1 cellular context compared by ENCODE assay signal in genomic region chr5:179346401-179346800, GRCh38.
TF ChIP-seq lines count a peak whose summit lies in the region.

No MANE protein-coding gene starts in this region.

TF ChIP-seq in GM23338, 12 proteins besides CTCF, POLR2A, EP300 and RAD21 (continued from another document):
- TF ChIP-seq, protein P1, sequence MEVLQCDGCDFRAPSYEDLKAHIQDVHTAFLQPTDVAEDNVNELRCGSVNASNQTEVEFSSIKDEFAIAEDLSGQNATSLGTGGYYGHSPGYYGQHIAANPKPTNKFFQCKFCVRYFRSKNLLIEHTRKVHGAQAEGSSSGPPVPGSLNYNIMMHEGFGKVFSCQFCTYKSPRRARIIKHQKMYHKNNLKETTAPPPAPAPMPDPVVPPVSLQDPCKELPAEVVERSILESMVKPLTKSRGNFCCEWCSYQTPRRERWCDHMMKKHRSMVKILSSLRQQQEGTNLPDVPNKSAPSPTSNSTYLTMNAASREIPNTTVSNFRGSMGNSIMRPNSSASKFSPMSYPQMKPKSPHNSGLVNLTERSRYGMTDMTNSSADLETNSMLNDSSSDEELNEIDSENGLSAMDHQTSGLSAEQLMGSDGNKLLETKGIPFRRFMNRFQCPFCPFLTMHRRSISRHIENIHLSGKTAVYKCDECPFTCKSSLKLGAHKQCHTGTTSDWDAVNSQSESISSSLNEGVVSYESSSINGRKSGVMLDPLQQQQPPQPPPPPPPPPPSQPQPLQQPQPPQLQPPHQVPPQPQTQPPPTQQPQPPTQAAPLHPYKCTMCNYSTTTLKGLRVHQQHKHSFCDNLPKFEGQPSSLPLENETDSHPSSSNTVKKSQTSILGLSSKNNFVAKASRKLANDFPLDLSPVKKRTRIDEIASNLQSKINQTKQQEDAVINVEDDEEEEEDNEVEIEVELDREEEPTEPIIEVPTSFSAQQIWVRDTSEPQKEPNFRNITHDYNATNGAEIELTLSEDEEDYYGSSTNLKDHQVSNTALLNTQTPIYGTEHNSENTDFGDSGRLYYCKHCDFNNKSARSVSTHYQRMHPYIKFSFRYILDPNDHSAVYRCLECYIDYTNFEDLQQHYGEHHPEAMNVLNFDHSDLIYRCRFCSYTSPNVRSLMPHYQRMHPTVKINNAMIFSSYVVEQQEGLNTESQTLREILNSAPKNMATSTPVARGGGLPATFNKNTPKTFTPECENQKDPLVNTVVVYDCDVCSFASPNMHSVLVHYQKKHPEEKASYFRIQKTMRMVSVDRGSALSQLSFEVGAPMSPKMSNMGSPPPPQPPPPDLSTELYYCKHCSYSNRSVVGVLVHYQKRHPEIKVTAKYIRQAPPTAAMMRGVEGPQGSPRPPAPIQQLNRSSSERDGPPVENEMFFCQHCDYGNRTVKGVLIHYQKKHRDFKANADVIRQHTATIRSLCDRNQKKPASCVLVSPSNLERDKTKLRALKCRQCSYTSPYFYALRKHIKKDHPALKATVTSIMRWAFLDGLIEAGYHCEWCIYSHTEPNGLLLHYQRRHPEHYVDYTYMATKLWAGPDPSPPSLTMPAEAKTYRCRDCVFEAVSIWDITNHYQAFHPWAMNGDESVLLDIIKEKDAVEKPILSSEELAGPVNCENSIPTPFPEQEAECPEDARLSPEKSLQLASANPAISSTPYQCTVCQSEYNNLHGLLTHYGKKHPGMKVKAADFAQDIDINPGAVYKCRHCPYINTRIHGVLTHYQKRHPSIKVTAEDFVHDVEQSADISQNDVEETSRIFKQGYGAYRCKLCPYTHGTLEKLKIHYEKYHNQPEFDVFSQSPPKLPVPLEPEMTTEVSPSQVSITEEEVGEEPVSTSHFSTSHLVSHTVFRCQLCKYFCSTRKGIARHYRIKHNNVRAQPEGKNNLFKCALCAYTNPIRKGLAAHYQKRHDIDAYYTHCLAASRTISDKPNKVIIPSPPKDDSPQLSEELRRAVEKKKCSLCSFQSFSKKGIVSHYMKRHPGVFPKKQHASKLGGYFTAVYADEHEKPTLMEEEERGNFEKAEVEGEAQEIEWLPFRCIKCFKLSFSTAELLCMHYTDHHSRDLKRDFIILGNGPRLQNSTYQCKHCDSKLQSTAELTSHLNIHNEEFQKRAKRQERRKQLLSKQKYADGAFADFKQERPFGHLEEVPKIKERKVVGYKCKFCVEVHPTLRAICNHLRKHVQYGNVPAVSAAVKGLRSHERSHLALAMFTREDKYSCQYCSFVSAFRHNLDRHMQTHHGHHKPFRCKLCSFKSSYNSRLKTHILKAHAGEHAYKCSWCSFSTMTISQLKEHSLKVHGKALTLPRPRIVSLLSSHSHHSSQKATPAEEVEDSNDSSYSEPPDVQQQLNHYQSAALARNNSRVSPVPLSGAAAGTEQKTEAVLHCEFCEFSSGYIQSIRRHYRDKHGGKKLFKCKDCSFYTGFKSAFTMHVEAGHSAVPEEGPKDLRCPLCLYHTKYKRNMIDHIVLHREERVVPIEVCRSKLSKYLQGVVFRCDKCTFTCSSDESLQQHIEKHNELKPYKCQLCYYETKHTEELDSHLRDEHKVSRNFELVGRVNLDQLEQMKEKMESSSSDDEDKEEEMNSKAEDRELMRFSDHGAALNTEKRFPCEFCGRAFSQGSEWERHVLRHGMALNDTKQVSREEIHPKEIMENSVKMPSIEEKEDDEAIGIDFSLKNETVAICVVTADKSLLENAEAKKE (CRISPR knock-in tag; IDR thresholded peaks at IDR 0.05), result no peak
- TF ChIP-seq NANOG (IDR thresholded peaks at IDR 0.05; ENCODE audit: borderline replicate concordance), result no peak
- no peak for TF ChIP-seq EZH2 (IDR thresholded peaks at IDR 0.05; ENCODE audit: low read depth, unreplicated experiment)
TF ChIP-seq in GM23338: peak in this region for 0.
